In genomic region chr4:35963969-35964515, GRCh38 we compare ENCODE assay signal across 28 cellular contexts.
DNase-seq lines count a peak whose midpoint lies in the region; ATAC-seq and TF ChIP-seq lines count a peak whose summit lies in the region.
"Had no signal": no experiment of that assay in that cellular context is flagged by ENCODE, and none has a peak within 500 bp of the region (broad histone marks: within the 10 kb centered on the region; RNA-seq: fewer than 3 reads in every experiment).

No MANE protein-coding gene starts in this region.

- H2AFZ ChIP-seq in MM.1S (ENCODE audit: low read length), result no peak overlapping the region

- no peaks in the 10 kb centered on the region for H3K36me3 ChIP-seq in breast epithelium
- H3K36me3 ChIP-seq in ascending aorta, result no peaks in the 10 kb centered on the region
- H3K36me3 ChIP-seq in MM.1S (replicated peaks; ENCODE audit: insufficient read depth, low read length), result no peaks in the 10 kb centered on the region
- no peaks in the 10 kb centered on the region for H3K36me3 ChIP-seq in naive thymus-derived CD4-positive, alpha-beta T cell (ENCODE audit: control insufficient read depth in 2 of 3, insufficient read depth in 3 of 3, low read length in 3 of 3)
- no peaks in the 10 kb centered on the region for H3K36me3 ChIP-seq in heart right ventricle
- H3K36me3 ChIP-seq: sigmoid colon, suprapubic skin had no signal

- intact Hi-C loops in MCF 10A (cut with micrococcal nuclease), result no loop called here
- intact Hi-C loops in breast epithelium (cut with DNase I; ENCODE audit: low total_unique reads), result no loop called here
- intact Hi-C loops in ascending aorta (cut with DNase I), result no loop called here
- intact Hi-C loops in naive thymus-derived CD4-positive, alpha-beta T cell (cut with micrococcal nuclease), result no loop called here
- intact Hi-C loops in heart right ventricle (cut with DNase I), result no loop called here

- H3K4me3 Mint-ChIP-seq in MCF 10A (ENCODE audit: unreplicated experiment), result no peak overlapping the region
- H3K4me3 Mint-ChIP-seq in naive thymus-derived CD4-positive, alpha-beta T cell, result no peak overlapping the region
- H3K4me3 Mint-ChIP-seq: activated CD4-positive, alpha-beta memory T cell treated with anti-CD3 and anti-CD28 coated beads for 36 hours; activated naive CD4-positive, alpha-beta T cell treated with anti-CD3 and anti-CD28 coated beads, Interleukin-2, amount 50 U/mL, for 24 hours; CD4-positive, CD25-positive, alpha-beta regulatory T cell; central memory CD8-positive, alpha-beta T cell; stimulated activated naive B cell treated with anti-CD40 and anti-IgM and Interleukin-4, amounts not matched to agents 10 μg/mL and 1 μg/mL and 100 μg/mL, for 72 hours; T-helper 17 cell had no signal

- no peaks in the 10 kb centered on the region for H3K9me3 Mint-ChIP-seq in MCF 10A (ENCODE audit: unreplicated experiment)
- H3K9me3 Mint-ChIP-seq in naive thymus-derived CD4-positive, alpha-beta T cell, result peaks cover 0 to 6% (median 0%) of the 10 kb centered on the region in 11 donors
- H3K9me3 Mint-ChIP-seq: activated CD4-positive, alpha-beta memory T cell treated with anti-CD3 and anti-CD28 coated beads for 36 hours; activated naive CD4-positive, alpha-beta T cell treated with anti-CD3 and anti-CD28 coated beads, Interleukin-2, amount 50 U/mL, for 24 hours; activated T-helper 2 cell treated with anti-CD3 and anti-CD28 coated beads, Interferon-gamma antibody, Interleukin-2, Interleukin-4, amounts not matched to agents 10 μg/mL and 5 μg/mL and 100 μg/mL, durations not matched to agents 14 hours and 24 hours and 36 hours; central memory CD8-positive, alpha-beta T cell had no signal

- POLR2A ChIA-PET in MCF 10A (lab: Yijun Ruan, JAX), result no interaction called here
- POLR2A ChIA-PET in naive thymus-derived CD4-positive, alpha-beta T cell (lab: Charles Lee), result no interaction called here

- H3K27me3 Mint-ChIP-seq in MCF 10A (ENCODE audit: insufficient read depth, unreplicated experiment), result no peaks in the 10 kb centered on the region
- no peaks in the 10 kb centered on the region for H3K27me3 Mint-ChIP-seq in naive thymus-derived CD4-positive, alpha-beta T cell
- H3K27me3 Mint-ChIP-seq: activated CD4-positive, alpha-beta memory T cell treated with anti-CD3 and anti-CD28 coated beads for 36 hours; activated naive CD4-positive, alpha-beta T cell treated with anti-CD3 and anti-CD28 coated beads, Interleukin-2, amount 50 U/mL, for 24 hours; CD4-positive, CD25-positive, alpha-beta regulatory T cell; central memory CD8-positive, alpha-beta T cell; progenitor cell of endocrine pancreas; T-helper 17 cell had no signal

- no peak for TF ChIP-seq POLR2A in breast epithelium (IDR thresholded peaks at IDR 0.05)

- no peak overlapping the region for H3K9ac ChIP-seq in MM.1S (ENCODE audit: low read length)

- no peaks in the 10 kb centered on the region for H3F3A ChIP-seq in MM.1S (ENCODE audit: insufficient read depth, low read length)

- TF ChIP-seq CTCF in MCF 10A (IDR thresholded peaks at IDR 0.05; ENCODE audit: unreplicated experiment) (no peak), breast epithelium (IDR thresholded peaks at IDR 0.05) (no peak), choroid plexus epithelial cell (conservative IDR thresholded peaks at IDR 0.05; ENCODE audit: low read depth, low read length) (no peak), ascending aorta (IDR thresholded peaks at IDR 0.05) (no peak), MM.1S (IDR thresholded peaks at IDR 0.05; ENCODE audit: low read length) (no peak), heart right ventricle (IDR thresholded peaks at IDR 0.05) (no peak)

- no peaks in the 10 kb centered on the region for H4K20me1 ChIP-seq in MM.1S (ENCODE audit: insufficient read depth, low read length)

- H3K9me3 ChIP-seq in breast epithelium (no peaks in the 10 kb centered on the region), ascending aorta (no peaks in the 10 kb centered on the region), MM.1S (replicated peaks; ENCODE audit: insufficient read depth, low read length) (no peaks in the 10 kb centered on the region), heart right ventricle (peaks cover 0 to 2% (median 0%) of the 10 kb centered on the region in 11 donors)
- H3K9me3 ChIP-seq in naive thymus-derived CD4-positive, alpha-beta T cell (ENCODE audit: control insufficient read depth in 2 of 3, low read length in 3 of 3), result no peaks in the 10 kb centered on the region
- H3K9me3 ChIP-seq: sigmoid colon, suprapubic skin had no signal

- ATAC-seq in naive thymus-derived CD4-positive, alpha-beta T cell, result no peak
- ATAC-seq in heart right ventricle, result no peak
- ATAC-seq: activated CD4-positive, CD25-positive, alpha-beta regulatory T cell treated with anti-CD3 and anti-CD28 coated beads, Interleukin-2, amount 50 U/mL, for 24 hours; stimulated activated naive B cell treated with anti-CD40 and anti-IgM and Interleukin-4, amounts not matched to agents 10 μg/mL and 1 μg/mL and 100 μg/mL, for 72 hours; T-helper 17 cell had no signal

- no TSS peak for BruUV-seq in MCF 10A (replicated peaks; lab: Mats Ljungman, UMichigan)

- H3K4me1 ChIP-seq in breast epithelium (no peaks in the 10 kb centered on the region), ascending aorta (no peaks in the 10 kb centered on the region), MM.1S (ENCODE audit: low read length) (peaks cover 14% of the 10 kb centered on the region; the same call in 1 of the 2 replicates), heart right ventricle (no peaks in the 10 kb centered on the region)
- H3K4me1 ChIP-seq in naive thymus-derived CD4-positive, alpha-beta T cell (ENCODE audit: control insufficient read depth in 2 of 2, insufficient read depth in 2 of 2, low read length in 2 of 2), result no peaks in the 10 kb centered on the region
- H3K4me1 ChIP-seq: sigmoid colon, suprapubic skin had no signal

- H3K4me3 ChIP-seq in breast epithelium (no peak overlapping the region), choroid plexus epithelial cell (ENCODE audit: low read depth, low read length) (no peak overlapping the region), ascending aorta (no peak overlapping the region), MM.1S (ENCODE audit: low read length) (no peak overlapping the region), heart right ventricle (no peak overlapping the region)
- H3K4me3 ChIP-seq in naive thymus-derived CD4-positive, alpha-beta T cell (ENCODE audit: low read length), result no peak overlapping the region
- H3K4me3 ChIP-seq: dorsolateral prefrontal cortex, GM12878, lung, sigmoid colon, suprapubic skin had no signal

- H3K9me2 ChIP-seq in MM.1S (replicated peaks; ENCODE audit: insufficient read depth, low read length), result no peaks in the 10 kb centered on the region

- peaks cover 8% of the 10 kb centered on the region for H3K36me3 Mint-ChIP-seq in MCF 10A (ENCODE audit: insufficient read depth, unreplicated experiment)
- H3K36me3 Mint-ChIP-seq in naive thymus-derived CD4-positive, alpha-beta T cell, result no peaks in the 10 kb centered on the region
- H3K36me3 Mint-ChIP-seq: activated CD4-positive, alpha-beta memory T cell treated with anti-CD3 and anti-CD28 coated beads for 36 hours; activated naive CD4-positive, alpha-beta T cell treated with anti-CD3 and anti-CD28 coated beads, Interleukin-2, amount 50 U/mL, for 24 hours; CD4-positive, CD25-positive, alpha-beta regulatory T cell; stimulated activated naive B cell treated with anti-CD40 and anti-IgM and Interleukin-4, amounts not matched to agents 10 μg/mL and 1 μg/mL and 100 μg/mL, for 72 hours had no signal

- H3K4me1 Mint-ChIP-seq in MCF 10A (ENCODE audit: insufficient read depth, unreplicated experiment), result peaks cover 10% of the 10 kb centered on the region
- H3K4me1 Mint-ChIP-seq in naive thymus-derived CD4-positive, alpha-beta T cell, result no peaks in the 10 kb centered on the region
- H3K4me1 Mint-ChIP-seq: activated naive CD4-positive, alpha-beta T cell treated with anti-CD3 and anti-CD28 coated beads, Interleukin-2, amount 50 U/mL, for 24 hours; CD4-positive, CD25-positive, alpha-beta regulatory T cell; stimulated activated naive B cell treated with anti-CD40 and anti-IgM and Interleukin-4, amounts not matched to agents 10 μg/mL and 1 μg/mL and 100 μg/mL, for 72 hours; T-helper 17 cell had no signal

- peak; percentile 2 for DNase-seq in MCF 10A (ENCODE audit: unreplicated experiment)
- DNase-seq in breast epithelium (ENCODE audit: low spot score in 2 of 2), result no peak
- peak; percentile 1 for DNase-seq in choroid plexus epithelial cell (ENCODE audit: low read depth)
- DNase-seq in kidney tubule cell (ENCODE audit: low spot score), result peak; percentile 69
- DNase-seq in ascending aorta (ENCODE audit: low spot score in 2 of 2), result no peak
- no peak for DNase-seq in MM.1S
- no peak for DNase-seq in naive thymus-derived CD4-positive, alpha-beta T cell
- no peak for DNase-seq in heart right ventricle
- DNase-seq: activated CD4-positive, alpha-beta memory T cell treated with anti-CD3 and anti-CD28 coated beads for 36 hours; CD4-positive, CD25-positive, alpha-beta regulatory T cell; dorsolateral prefrontal cortex; kidney; NCI-H1105; NCI-H2029; NCI-H526 treated with DMSO at 0.1 percent for 48 hours; sigmoid colon; stimulated activated CD4-positive, alpha-beta T cell treated with anti-CD3 and anti-CD28 coated beads, Interleukin-15, amount 100 ng/mL, for 24 hours; stimulated activated naive B cell treated with anti-CD40 and anti-IgM and Interleukin-4, amounts not matched to agents 10 μg/mL and 1 μg/mL and 100 μg/mL, for 72 hours; T-helper 17 cell had no signal

- H3K27ac ChIP-seq in breast epithelium, result no peak overlapping the region
- no peak overlapping the region for H3K27ac ChIP-seq in ascending aorta
- H3K27ac ChIP-seq in MM.1S (ENCODE audit: low read length), result no peak overlapping the region
- no peak overlapping the region for H3K27ac ChIP-seq in naive thymus-derived CD4-positive, alpha-beta T cell (ENCODE audit: low read depth, low read length)
- H3K27ac ChIP-seq in heart right ventricle, result no peak overlapping the region
- H3K27ac ChIP-seq: 22Rv1, dorsolateral prefrontal cortex, sigmoid colon, suprapubic skin had no signal

- H3K4me2 ChIP-seq in MM.1S (ENCODE audit: low read depth, low read length), result no peak overlapping the region

- peak overlapping the region; percentile 7 for H3K27ac Mint-ChIP-seq in MCF 10A (ENCODE audit: low read depth, unreplicated experiment)
- no peak overlapping the region for H3K27ac Mint-ChIP-seq in naive thymus-derived CD4-positive, alpha-beta T cell
- H3K27ac Mint-ChIP-seq: activated CD4-positive, alpha-beta memory T cell treated with anti-CD3 and anti-CD28 coated beads for 36 hours; activated naive CD4-positive, alpha-beta T cell treated with anti-CD3 and anti-CD28 coated beads, Interleukin-2, amount 50 U/mL, for 24 hours; activated T-helper 2 cell treated with anti-CD3 and anti-CD28 coated beads, Interferon-gamma antibody, Interleukin-2, Interleukin-4, amounts not matched to agents 10 μg/mL and 5 μg/mL and 100 μg/mL, durations not matched to agents 14 hours and 24 hours and 36 hours; CD4-positive, CD25-positive, alpha-beta regulatory T cell; progenitor cell of endocrine pancreas; stimulated activated naive B cell treated with anti-CD40 and anti-IgM and Interleukin-4, amounts not matched to agents 10 μg/mL and 1 μg/mL and 100 μg/mL, for 72 hours; T-helper 17 cell had no signal

- CTCF ChIA-PET in MCF 10A (lab: Yijun Ruan, JAX), result interaction anchor here (0.6 to 0.7 kb wide), 2 partner anchors 572 to 1848 kb away, joined by 3 read pairs; no protein-coding TSS in a partner anchor
- CTCF ChIA-PET in naive thymus-derived CD4-positive, alpha-beta T cell (lab: Charles Lee), result no interaction called here

- H3K27me3 ChIP-seq in breast epithelium, result no peaks in the 10 kb centered on the region
- H3K27me3 ChIP-seq in ascending aorta, result no peaks in the 10 kb centered on the region
- H3K27me3 ChIP-seq in MM.1S (replicated peaks; ENCODE audit: insufficient read depth, low read length), result no peaks in the 10 kb centered on the region
- H3K27me3 ChIP-seq in naive thymus-derived CD4-positive, alpha-beta T cell (ENCODE audit: control insufficient read depth in 2 of 2, insufficient read depth in 2 of 2, low read length in 2 of 2), result no peaks in the 10 kb centered on the region
- H3K27me3 ChIP-seq in heart right ventricle, result no peaks in the 10 kb centered on the region
- H3K27me3 ChIP-seq: dorsolateral prefrontal cortex, sigmoid colon, suprapubic skin had no signal

- H3K79me2 ChIP-seq in MM.1S (ENCODE audit: low read length), result no peaks in the 10 kb centered on the region

- 65 to 68% methylated on average over 5 of the region's 5 CpGs for WGBS in heart right ventricle, 2 donors

Comparison
In these comparisons a context has a peak if more than half of its experiments do, and no peak if none do; other contexts are left out.
1. DNase-seq: peak in MCF 10A (single experiment), choroid plexus epithelial cell (single experiment) and kidney tubule cell (single experiment); none in breast epithelium (0 of 2), ascending aorta (0 of 2), MM.1S (single experiment), naive thymus-derived CD4-positive, alpha-beta T cell (0 of 9) and heart right ventricle (0 of 2).